In the genomic region with DNA sequence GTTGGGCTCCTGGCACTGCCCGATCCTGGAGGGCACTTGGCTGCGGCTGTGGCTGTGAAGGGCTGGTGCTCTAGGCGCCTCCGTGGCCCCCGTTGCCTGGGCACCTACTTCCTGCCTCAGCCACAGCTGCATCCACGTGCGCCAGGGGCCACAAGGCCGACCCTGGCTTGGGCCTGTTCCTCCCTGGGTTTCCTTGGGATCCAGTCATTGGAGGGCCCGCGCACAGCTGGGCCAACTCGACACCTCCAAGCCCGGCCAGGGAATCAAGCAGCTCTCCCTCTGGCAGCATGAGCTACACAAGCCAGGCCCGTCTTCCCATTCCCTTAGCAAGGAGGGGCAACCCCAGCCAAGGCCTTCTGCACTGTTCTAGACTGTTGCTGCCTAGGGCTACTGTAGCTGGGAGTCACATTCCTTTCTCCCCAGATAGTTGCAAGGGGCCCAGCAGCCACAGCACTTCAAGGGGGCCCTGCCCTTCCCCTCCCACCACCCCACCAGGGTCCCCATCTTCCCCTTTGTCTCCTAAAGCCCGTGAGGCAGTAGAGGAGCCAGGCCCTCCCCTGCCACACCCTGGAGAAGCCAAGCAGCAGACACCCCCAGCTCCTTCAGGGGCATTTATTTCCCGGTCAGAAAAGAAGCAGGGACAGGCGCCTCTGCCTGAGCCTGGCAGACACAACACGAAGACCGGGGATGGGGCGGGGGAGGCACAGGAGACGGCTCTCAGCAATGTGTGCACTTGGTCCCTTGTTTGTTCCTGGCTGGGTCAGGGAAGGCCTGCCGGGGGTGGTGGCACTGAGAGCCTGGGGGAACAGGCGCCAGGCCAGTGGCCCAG, we compare ENCODE assay signal across 1 cellular context.
A peak's percentile ranks its signal among the peaks of the same experiment; 100 is the strongest.
TF ChIP-seq lines count a peak whose summit lies in the region.

No MANE protein-coding gene starts in this region.

TF ChIP-seq in HepG2, 621 proteins besides CTCF, POLR2A, EP300 and RAD21 (continued from another document and continues in another):
- TF ChIP-seq, protein P1, sequence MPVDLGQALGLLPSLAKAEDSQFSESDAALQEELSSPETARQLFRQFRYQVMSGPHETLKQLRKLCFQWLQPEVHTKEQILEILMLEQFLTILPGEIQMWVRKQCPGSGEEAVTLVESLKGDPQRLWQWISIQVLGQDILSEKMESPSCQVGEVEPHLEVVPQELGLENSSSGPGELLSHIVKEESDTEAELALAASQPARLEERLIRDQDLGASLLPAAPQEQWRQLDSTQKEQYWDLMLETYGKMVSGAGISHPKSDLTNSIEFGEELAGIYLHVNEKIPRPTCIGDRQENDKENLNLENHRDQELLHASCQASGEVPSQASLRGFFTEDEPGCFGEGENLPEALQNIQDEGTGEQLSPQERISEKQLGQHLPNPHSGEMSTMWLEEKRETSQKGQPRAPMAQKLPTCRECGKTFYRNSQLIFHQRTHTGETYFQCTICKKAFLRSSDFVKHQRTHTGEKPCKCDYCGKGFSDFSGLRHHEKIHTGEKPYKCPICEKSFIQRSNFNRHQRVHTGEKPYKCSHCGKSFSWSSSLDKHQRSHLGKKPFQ (CRISPR knock-in tag; IDR thresholded peaks at IDR 0.05; ENCODE audit: insufficient replicate concordance), result no peak
- no peak for TF ChIP-seq DPF2 (CRISPR knock-in tag; IDR thresholded peaks at IDR 0.05; ENCODE audit: borderline replicate concordance, low read depth)
- TF ChIP-seq ZNF3 (CRISPR knock-in tag; IDR thresholded peaks at IDR 0.05), result no peak
- TF ChIP-seq, protein P2, sequence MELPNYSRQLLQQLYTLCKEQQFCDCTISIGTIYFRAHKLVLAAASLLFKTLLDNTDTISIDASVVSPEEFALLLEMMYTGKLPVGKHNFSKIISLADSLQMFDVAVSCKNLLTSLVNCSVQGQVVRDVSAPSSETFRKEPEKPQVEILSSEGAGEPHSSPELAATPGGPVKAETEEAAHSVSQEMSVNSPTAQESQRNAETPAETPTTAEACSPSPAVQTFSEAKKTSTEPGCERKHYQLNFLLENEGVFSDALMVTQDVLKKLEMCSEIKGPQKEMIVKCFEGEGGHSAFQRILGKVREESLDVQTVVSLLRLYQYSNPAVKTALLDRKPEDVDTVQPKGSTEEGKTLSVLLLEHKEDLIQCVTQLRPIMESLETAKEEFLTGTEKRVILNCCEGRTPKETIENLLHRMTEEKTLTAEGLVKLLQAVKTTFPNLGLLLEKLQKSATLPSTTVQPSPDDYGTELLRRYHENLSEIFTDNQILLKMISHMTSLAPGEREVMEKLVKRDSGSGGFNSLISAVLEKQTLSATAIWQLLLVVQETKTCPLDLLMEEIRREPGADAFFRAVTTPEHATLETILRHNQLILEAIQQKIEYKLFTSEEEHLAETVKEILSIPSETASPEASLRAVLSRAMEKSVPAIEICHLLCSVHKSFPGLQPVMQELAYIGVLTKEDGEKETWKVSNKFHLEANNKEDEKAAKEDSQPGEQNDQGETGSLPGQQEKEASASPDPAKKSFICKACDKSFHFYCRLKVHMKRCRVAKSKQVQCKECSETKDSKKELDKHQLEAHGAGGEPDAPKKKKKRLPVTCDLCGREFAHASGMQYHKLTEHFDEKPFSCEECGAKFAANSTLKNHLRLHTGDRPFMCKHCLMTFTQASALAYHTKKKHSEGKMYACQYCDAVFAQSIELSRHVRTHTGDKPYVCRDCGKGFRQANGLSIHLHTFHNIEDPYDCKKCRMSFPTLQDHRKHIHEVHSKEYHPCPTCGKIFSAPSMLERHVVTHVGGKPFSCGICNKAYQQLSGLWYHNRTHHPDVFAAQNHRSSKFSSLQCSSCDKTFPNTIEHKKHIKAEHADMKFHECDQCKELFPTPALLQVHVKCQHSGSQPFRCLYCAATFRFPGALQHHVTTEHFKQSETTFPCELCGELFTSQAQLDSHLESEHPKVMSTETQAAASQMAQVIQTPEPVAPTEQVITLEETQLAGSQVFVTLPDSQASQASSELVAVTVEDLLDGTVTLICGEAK (IDR thresholded peaks at IDR 0.05), result no peak
- TF ChIP-seq, protein P2 (CRISPR knock-in tag; IDR thresholded peaks at IDR 0.05), result no peak
- TF ChIP-seq NFIC (IDR thresholded peaks at IDR 0.05; ENCODE audit: low read length), result 0 out of 2 replicates have a peak, but pooled peaks have one; percentile 39
- TF ChIP-seq ZZZ3 (CRISPR knock-in tag; IDR thresholded peaks at IDR 0.05; ENCODE audit: borderline replicate concordance), result no peak
- TF ChIP-seq PPARG (CRISPR knock-in tag; conservative IDR thresholded peaks at IDR 0.05), result no peak
- TF ChIP-seq YEATS2 (CRISPR knock-in tag; IDR thresholded peaks at IDR 0.05; ENCODE audit: borderline replicate concordance), result no peak
- TF ChIP-seq, protein P3, sequence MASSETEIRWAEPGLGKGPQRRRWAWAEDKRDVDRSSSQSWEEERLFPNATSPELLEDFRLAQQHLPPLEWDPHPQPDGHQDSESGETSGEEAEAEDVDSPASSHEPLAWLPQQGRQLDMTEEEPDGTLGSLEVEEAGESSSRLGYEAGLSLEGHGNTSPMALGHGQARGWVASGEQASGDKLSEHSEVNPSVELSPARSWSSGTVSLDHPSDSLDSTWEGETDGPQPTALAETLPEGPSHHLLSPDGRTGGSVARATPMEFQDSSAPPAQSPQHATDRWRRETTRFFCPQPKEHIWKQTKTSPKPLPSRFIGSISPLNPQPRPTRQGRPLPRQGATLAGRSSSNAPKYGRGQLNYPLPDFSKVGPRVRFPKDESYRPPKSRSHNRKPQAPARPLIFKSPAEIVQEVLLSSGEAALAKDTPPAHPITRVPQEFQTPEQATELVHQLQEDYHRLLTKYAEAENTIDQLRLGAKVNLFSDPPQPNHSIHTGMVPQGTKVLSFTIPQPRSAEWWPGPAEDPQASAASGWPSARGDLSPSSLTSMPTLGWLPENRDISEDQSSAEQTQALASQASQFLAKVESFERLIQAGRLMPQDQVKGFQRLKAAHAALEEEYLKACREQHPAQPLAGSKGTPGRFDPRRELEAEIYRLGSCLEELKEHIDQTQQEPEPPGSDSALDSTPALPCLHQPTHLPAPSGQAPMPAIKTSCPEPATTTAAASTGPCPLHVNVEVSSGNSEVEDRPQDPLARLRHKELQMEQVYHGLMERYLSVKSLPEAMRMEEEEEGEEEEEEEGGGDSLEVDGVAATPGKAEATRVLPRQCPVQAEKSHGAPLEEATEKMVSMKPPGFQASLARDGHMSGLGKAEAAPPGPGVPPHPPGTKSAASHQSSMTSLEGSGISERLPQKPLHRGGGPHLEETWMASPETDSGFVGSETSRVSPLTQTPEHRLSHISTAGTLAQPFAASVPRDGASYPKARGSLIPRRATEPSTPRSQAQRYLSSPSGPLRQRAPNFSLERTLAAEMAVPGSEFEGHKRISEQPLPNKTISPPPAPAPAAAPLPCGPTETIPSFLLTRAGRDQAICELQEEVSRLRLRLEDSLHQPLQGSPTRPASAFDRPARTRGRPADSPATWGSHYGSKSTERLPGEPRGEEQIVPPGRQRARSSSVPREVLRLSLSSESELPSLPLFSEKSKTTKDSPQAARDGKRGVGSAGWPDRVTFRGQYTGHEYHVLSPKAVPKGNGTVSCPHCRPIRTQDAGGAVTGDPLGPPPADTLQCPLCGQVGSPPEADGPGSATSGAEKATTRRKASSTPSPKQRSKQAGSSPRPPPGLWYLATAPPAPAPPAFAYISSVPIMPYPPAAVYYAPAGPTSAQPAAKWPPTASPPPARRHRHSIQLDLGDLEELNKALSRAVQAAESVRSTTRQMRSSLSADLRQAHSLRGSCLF (CRISPR knock-in tag; IDR thresholded peaks at IDR 0.05; ENCODE audit: borderline replicate concordance), result 0 out of 2 replicates have a peak, but pooled peaks have one; percentile 21
- TF ChIP-seq FOXA3 (CRISPR knock-in tag; IDR thresholded peaks at IDR 0.05), result no peak; the same call in 1 of the 2 replicates
- TF ChIP-seq ZNF260 (CRISPR knock-in tag; IDR thresholded peaks at IDR 0.05; ENCODE audit: borderline replicate concordance, low read depth), result no peak
- TF ChIP-seq, protein P4, sequence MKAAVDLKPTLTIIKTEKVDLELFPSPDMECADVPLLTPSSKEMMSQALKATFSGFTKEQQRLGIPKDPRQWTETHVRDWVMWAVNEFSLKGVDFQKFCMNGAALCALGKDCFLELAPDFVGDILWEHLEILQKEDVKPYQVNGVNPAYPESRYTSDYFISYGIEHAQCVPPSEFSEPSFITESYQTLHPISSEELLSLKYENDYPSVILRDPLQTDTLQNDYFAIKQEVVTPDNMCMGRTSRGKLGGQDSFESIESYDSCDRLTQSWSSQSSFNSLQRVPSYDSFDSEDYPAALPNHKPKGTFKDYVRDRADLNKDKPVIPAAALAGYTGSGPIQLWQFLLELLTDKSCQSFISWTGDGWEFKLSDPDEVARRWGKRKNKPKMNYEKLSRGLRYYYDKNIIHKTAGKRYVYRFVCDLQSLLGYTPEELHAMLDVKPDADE (CRISPR knock-in tag; IDR thresholded peaks at IDR 0.05), result 0 out of 2 replicates have a peak, but pooled peaks have one; percentile 18
- 0 out of 2 replicates have a peak, but pooled peaks have one; percentile 88 for TF ChIP-seq ZNF543 (CRISPR knock-in tag; IDR thresholded peaks at IDR 0.05)
- peak; percentile 64; the same call in 1 of the 2 replicates for TF ChIP-seq NFKB2 (CRISPR knock-in tag; IDR thresholded peaks at IDR 0.05; ENCODE audit: borderline replicate concordance)
- TF ChIP-seq ZC3H13 (CRISPR knock-in tag; IDR thresholded peaks at IDR 0.05), result peak; percentile 71
- peak; percentile 91; the same call in 1 of the 2 replicates for TF ChIP-seq ZNF256 (CRISPR knock-in tag; conservative IDR thresholded peaks at IDR 0.05)
- peak; percentile 22; the same call in 1 of the 2 replicates for TF ChIP-seq SP4 (CRISPR knock-in tag; IDR thresholded peaks at IDR 0.05)
- TF ChIP-seq, protein P5, sequence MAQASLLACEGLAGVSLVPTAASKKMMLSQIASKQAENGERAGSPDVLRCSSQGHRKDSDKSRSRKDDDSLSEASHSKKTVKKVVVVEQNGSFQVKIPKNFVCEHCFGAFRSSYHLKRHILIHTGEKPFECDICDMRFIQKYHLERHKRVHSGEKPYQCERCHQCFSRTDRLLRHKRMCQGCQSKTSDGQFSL (CRISPR knock-in tag; IDR thresholded peaks at IDR 0.05), result 0 out of 2 replicates have a peak, but pooled peaks have one; percentile 45
- TF ChIP-seq GTF3A (CRISPR knock-in tag; conservative IDR thresholded peaks at IDR 0.05), result peak; percentile 96
- TF ChIP-seq AGO2 (optimal IDR thresholded peaks at IDR 0.05; ENCODE audit: low read depth, low read length), result peak; percentile 99
- peak; percentile 64; the same call in 1 of the 2 replicates for TF ChIP-seq PCBP1 (IDR thresholded peaks at IDR 0.05; ENCODE audit: borderline replicate concordance, low read depth, low read length)
- peak; percentile 26; the same call in 1 of the 2 replicates for TF ChIP-seq ZFYVE20 (CRISPR knock-in tag; IDR thresholded peaks at IDR 0.05; ENCODE audit: borderline replicate concordance, low read depth)
- peak; percentile 17 for TF ChIP-seq DR1 (CRISPR knock-in tag; IDR thresholded peaks at IDR 0.05)
- 0 out of 2 replicates have a peak, but pooled peaks have one; percentile 64 for TF ChIP-seq KDM5B (CRISPR knock-in tag; IDR thresholded peaks at IDR 0.05; ENCODE audit: borderline replicate concordance)
- peak; percentile 44 for TF ChIP-seq HNRNPH1 (optimal IDR thresholded peaks at IDR 0.05; ENCODE audit: low read depth, low read length)
- TF ChIP-seq CREB1 (IDR thresholded peaks at IDR 0.05), result no peak
- no peak for TF ChIP-seq CREB1 (CRISPR knock-in tag; IDR thresholded peaks at IDR 0.05)
- 0 out of 2 replicates have a peak, but pooled peaks have one; percentile 71 for TF ChIP-seq ZNF713 (CRISPR knock-in tag; IDR thresholded peaks at IDR 0.05)
- no peak for TF ChIP-seq RARG (CRISPR knock-in tag; IDR thresholded peaks at IDR 0.05; ENCODE audit: low read depth)
- TF ChIP-seq NFATC3 (CRISPR knock-in tag; IDR thresholded peaks at IDR 0.05), result peak; percentile 90; the same call in 1 of the 2 replicates
